In the genomic region with DNA sequence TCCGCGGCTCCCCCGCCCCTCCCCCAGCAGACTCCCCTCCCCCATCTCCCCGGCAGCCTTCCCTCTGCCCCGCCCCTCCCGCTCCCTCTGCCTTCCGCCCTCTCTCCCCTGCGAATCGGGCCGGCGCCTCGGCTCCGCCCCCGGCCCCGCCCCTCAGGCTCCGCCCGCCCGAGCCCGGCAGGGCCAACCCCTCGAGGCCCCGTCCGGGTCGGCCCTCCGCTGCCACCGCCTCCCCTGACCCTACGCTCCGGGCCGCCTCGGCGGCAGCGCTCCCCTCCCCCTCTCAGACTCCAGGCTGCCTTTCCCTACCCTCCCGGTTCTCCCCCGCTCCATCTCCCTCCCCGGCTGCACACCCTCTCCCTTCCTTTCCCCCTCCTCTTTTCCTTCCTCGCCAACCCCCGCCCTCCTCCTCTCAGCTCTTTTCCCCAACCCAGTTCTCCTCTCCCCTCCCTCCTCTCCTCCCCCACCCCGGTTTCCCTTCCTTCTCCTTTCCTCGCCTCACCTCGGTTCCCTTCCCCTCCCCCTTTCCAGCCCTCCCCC, we compare ENCODE assay signal across 1 cellular context.
TF ChIP-seq lines count a peak whose summit lies in the region.

No MANE protein-coding gene starts in this region.

TF ChIP-seq in HepG2, 621 proteins besides CTCF, POLR2A, EP300 and RAD21 (continued from another document and continues in another):
- TF ChIP-seq, protein P1, sequence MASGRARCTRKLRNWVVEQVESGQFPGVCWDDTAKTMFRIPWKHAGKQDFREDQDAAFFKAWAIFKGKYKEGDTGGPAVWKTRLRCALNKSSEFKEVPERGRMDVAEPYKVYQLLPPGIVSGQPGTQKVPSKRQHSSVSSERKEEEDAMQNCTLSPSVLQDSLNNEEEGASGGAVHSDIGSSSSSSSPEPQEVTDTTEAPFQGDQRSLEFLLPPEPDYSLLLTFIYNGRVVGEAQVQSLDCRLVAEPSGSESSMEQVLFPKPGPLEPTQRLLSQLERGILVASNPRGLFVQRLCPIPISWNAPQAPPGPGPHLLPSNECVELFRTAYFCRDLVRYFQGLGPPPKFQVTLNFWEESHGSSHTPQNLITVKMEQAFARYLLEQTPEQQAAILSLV (CRISPR knock-in tag; IDR thresholded peaks at IDR 0.05; ENCODE audit: borderline replicate concordance): no peak
- 0 out of 2 replicates have a peak, but pooled peaks have one; percentile 40 for TF ChIP-seq ZNF746 (CRISPR knock-in tag; IDR thresholded peaks at IDR 0.05)
- TF ChIP-seq, protein P2, sequence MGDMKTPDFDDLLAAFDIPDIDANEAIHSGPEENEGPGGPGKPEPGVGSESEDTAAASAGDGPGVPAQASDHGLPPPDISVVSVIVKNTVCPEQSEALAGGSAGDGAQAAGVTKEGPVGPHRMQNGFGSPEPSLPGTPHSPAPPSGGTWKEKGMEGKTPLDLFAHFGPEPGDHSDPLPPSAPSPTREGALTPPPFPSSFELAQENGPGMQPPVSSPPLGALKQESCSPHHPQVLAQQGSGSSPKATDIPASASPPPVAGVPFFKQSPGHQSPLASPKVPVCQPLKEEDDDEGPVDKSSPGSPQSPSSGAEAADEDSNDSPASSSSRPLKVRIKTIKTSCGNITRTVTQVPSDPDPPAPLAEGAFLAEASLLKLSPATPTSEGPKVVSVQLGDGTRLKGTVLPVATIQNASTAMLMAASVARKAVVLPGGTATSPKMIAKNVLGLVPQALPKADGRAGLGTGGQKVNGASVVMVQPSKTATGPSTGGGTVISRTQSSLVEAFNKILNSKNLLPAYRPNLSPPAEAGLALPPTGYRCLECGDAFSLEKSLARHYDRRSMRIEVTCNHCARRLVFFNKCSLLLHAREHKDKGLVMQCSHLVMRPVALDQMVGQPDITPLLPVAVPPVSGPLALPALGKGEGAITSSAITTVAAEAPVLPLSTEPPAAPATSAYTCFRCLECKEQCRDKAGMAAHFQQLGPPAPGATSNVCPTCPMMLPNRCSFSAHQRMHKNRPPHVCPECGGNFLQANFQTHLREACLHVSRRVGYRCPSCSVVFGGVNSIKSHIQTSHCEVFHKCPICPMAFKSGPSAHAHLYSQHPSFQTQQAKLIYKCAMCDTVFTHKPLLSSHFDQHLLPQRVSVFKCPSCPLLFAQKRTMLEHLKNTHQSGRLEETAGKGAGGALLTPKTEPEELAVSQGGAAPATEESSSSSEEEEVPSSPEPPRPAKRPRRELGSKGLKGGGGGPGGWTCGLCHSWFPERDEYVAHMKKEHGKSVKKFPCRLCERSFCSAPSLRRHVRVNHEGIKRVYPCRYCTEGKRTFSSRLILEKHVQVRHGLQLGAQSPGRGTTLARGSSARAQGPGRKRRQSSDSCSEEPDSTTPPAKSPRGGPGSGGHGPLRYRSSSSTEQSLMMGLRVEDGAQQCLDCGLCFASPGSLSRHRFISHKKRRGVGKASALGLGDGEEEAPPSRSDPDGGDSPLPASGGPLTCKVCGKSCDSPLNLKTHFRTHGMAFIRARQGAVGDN (CRISPR knock-in tag; IDR thresholded peaks at IDR 0.05): peak; percentile 26; the same call in 1 of the 2 replicates
- TF ChIP-seq, protein P3, sequence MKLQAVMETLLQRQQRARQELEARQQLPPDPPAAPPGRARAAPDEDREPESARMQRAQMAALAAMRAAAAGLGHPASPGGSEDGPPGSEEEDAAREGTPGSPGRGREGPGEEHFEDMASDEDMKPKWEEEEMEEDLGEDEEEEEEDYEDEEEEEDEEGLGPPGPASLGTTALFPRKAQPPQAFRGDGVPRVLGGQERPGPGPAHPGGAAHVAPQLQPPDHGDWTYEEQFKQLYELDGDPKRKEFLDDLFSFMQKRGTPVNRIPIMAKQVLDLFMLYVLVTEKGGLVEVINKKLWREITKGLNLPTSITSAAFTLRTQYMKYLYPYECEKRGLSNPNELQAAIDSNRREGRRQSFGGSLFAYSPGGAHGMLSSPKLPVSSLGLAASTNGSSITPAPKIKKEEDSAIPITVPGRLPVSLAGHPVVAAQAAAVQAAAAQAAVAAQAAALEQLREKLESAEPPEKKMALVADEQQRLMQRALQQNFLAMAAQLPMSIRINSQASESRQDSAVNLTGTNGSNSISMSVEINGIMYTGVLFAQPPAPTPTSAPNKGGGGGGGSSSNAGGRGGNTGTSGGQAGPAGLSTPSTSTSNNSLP (IDR thresholded peaks at IDR 0.05; ENCODE audit: low read depth, low read length): no peak
- TF ChIP-seq STAT5B (CRISPR knock-in tag; IDR thresholded peaks at IDR 0.05): no peak
- no peak for TF ChIP-seq ZNF780A (CRISPR knock-in tag; IDR thresholded peaks at IDR 0.05)
- no peak for TF ChIP-seq ZNF652 (CRISPR knock-in tag; IDR thresholded peaks at IDR 0.05; ENCODE audit: borderline replicate concordance, low read depth)
- no peak for TF ChIP-seq RBM39 (IDR thresholded peaks at IDR 0.05; ENCODE audit: low read depth, low read length, poor library complexity, severe bottlenecking)
- no peak for TF ChIP-seq ZNF30 (CRISPR knock-in tag; IDR thresholded peaks at IDR 0.05)
- TF ChIP-seq MEF2D (CRISPR knock-in tag; IDR thresholded peaks at IDR 0.05): no peak
- TF ChIP-seq, protein P4, sequence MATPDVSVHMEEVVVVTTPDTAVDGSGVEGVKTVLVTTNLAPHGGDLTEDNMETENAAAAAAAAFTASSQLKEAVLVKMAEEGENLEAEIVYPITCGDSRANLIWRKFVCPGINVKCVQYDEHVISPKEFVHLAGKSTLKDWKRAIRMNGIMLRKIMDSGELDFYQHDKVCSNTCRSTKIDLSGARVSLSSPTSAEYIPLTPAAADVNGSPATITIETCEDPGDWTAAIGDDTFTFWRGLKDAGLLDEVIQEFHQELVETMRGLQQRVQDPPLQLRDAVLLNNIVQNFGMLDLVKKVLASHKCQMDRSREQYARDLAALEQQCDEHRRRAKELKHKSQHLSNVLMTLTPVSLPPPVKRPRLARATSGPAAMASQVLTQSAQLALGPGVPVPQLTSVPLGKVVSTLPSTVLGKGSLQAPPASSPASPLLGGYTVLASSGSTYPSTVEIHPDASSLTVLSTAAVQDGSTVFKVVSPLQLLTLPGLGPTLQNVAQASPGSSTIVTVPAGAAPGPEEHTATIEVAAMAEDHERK (CRISPR knock-in tag; IDR thresholded peaks at IDR 0.05; ENCODE audit: low read depth): no peak
- peak; percentile 50 for TF ChIP-seq SAP130 (CRISPR knock-in tag; IDR thresholded peaks at IDR 0.05; ENCODE audit: low read depth)
- TF ChIP-seq NCOA2 (CRISPR knock-in tag; IDR thresholded peaks at IDR 0.05): no peak
- TF ChIP-seq, protein P5, sequence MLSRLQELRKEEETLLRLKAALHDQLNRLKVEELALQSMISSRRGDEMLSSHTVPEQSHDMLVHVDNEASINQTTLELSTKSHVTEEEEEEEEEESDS (CRISPR knock-in tag; IDR thresholded peaks at IDR 0.05; ENCODE audit: borderline replicate concordance): no peak
- peak; percentile 40; the same call in 1 of the 2 replicates for TF ChIP-seq ZSCAN25 (CRISPR knock-in tag; IDR thresholded peaks at IDR 0.05)
- TF ChIP-seq ZNF562 (CRISPR knock-in tag; IDR thresholded peaks at IDR 0.05; ENCODE audit: borderline replicate concordance): no peak
- TF ChIP-seq SALL1 (CRISPR knock-in tag; IDR thresholded peaks at IDR 0.05): peak; percentile 25; the same call in 1 of the 2 replicates
- TF ChIP-seq, protein P6, sequence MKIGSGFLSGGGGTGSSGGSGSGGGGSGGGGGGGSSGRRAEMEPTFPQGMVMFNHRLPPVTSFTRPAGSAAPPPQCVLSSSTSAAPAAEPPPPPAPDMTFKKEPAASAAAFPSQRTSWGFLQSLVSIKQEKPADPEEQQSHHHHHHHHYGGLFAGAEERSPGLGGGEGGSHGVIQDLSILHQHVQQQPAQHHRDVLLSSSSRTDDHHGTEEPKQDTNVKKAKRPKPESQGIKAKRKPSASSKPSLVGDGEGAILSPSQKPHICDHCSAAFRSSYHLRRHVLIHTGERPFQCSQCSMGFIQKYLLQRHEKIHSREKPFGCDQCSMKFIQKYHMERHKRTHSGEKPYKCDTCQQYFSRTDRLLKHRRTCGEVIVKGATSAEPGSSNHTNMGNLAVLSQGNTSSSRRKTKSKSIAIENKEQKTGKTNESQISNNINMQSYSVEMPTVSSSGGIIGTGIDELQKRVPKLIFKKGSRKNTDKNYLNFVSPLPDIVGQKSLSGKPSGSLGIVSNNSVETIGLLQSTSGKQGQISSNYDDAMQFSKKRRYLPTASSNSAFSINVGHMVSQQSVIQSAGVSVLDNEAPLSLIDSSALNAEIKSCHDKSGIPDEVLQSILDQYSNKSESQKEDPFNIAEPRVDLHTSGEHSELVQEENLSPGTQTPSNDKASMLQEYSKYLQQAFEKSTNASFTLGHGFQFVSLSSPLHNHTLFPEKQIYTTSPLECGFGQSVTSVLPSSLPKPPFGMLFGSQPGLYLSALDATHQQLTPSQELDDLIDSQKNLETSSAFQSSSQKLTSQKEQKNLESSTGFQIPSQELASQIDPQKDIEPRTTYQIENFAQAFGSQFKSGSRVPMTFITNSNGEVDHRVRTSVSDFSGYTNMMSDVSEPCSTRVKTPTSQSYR (CRISPR knock-in tag; IDR thresholded peaks at IDR 0.05; ENCODE audit: borderline replicate concordance): peak; percentile 82; the same call in 1 of the 2 replicates
- no peak for TF ChIP-seq KDM4B (CRISPR knock-in tag; IDR thresholded peaks at IDR 0.05)
- no peak for TF ChIP-seq ZBTB3 (CRISPR knock-in tag; IDR thresholded peaks at IDR 0.05; ENCODE audit: borderline replicate concordance, low read depth)
- TF ChIP-seq SUZ12 (IDR thresholded peaks at IDR 0.05; ENCODE audit: low read depth, low read length): no peak
- TF ChIP-seq ATF7 (IDR thresholded peaks at IDR 0.05): no peak
- TF ChIP-seq ATF7 (CRISPR knock-in tag; IDR thresholded peaks at IDR 0.05): no peak
- TF ChIP-seq NCOR1 (IDR thresholded peaks at IDR 0.05; ENCODE audit: borderline replicate concordance, low read length): no peak
- peak; percentile 71 for TF ChIP-seq SP4 (CRISPR knock-in tag; IDR thresholded peaks at IDR 0.05)
- TF ChIP-seq MEIS2 (CRISPR knock-in tag; IDR thresholded peaks at IDR 0.05): no peak
- TF ChIP-seq, protein P7, sequence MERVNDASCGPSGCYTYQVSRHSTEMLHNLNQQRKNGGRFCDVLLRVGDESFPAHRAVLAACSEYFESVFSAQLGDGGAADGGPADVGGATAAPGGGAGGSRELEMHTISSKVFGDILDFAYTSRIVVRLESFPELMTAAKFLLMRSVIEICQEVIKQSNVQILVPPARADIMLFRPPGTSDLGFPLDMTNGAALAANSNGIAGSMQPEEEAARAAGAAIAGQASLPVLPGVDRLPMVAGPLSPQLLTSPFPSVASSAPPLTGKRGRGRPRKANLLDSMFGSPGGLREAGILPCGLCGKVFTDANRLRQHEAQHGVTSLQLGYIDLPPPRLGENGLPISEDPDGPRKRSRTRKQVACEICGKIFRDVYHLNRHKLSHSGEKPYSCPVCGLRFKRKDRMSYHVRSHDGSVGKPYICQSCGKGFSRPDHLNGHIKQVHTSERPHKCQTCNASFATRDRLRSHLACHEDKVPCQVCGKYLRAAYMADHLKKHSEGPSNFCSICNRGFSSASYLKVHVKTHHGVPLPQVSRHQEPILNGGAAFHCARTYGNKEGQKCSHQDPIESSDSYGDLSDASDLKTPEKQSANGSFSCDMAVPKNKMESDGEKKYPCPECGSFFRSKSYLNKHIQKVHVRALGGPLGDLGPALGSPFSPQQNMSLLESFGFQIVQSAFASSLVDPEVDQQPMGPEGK (CRISPR knock-in tag; IDR thresholded peaks at IDR 0.05): peak; percentile 24; the same call in 1 of the 2 replicates
- TF ChIP-seq ZNF10 (CRISPR knock-in tag; IDR thresholded peaks at IDR 0.05; ENCODE audit: borderline replicate concordance, low read depth): no peak
- no peak for TF ChIP-seq MAFG (CRISPR knock-in tag; IDR thresholded peaks at IDR 0.05)
- no peak for TF ChIP-seq SMC3 (IDR thresholded peaks at IDR 0.05; ENCODE audit: low read length)
- no peak for TF ChIP-seq ZNF773 (CRISPR knock-in tag; IDR thresholded peaks at IDR 0.05; ENCODE audit: borderline replicate concordance)
- TF ChIP-seq MXI1 (IDR thresholded peaks at IDR 0.05; ENCODE audit: borderline replicate concordance, low read depth, low read length): no peak
- no peak for TF ChIP-seq CAMTA2 (CRISPR knock-in tag; IDR thresholded peaks at IDR 0.05; ENCODE audit: borderline replicate concordance)
- TF ChIP-seq, protein P8, sequence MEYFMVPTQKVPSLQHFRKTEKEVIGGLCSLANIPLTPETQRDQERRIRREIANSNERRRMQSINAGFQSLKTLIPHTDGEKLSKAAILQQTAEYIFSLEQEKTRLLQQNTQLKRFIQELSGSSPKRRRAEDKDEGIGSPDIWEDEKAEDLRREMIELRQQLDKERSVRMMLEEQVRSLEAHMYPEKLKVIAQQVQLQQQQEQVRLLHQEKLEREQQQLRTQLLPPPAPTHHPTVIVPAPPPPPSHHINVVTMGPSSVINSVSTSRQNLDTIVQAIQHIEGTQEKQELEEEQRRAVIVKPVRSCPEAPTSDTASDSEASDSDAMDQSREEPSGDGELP (IDR thresholded peaks at IDR 0.05; ENCODE audit: borderline replicate concordance, low read depth): no peak
- no peak for TF ChIP-seq SMARCE1 (IDR thresholded peaks at IDR 0.05; ENCODE audit: borderline replicate concordance)
- TF ChIP-seq SP1 (IDR thresholded peaks at IDR 0.05): no peak
- TF ChIP-seq SP1 (CRISPR knock-in tag; IDR thresholded peaks at IDR 0.05): 0 out of 2 replicates have a peak, but pooled peaks have one; percentile 48
- peak; percentile 44; the same call in 1 of the 2 replicates for TF ChIP-seq RBFOX2 (IDR thresholded peaks at IDR 0.05; ENCODE audit: low read depth, low read length)
- TF ChIP-seq PTBP1 (IDR thresholded peaks at IDR 0.05; ENCODE audit: low read depth, low read length, poor library complexity, severe bottlenecking): no peak
- no peak for TF ChIP-seq YY1 (IDR thresholded peaks at IDR 0.05; ENCODE audit: insufficient read depth, insufficient replicate concordance, low read depth, low read length)
- TF ChIP-seq MYC (CRISPR knock-in tag; IDR thresholded peaks at IDR 0.05; ENCODE audit: borderline replicate concordance): no peak
- no peak for TF ChIP-seq GTF3A (CRISPR knock-in tag; conservative IDR thresholded peaks at IDR 0.05)
- TF ChIP-seq, protein P9, sequence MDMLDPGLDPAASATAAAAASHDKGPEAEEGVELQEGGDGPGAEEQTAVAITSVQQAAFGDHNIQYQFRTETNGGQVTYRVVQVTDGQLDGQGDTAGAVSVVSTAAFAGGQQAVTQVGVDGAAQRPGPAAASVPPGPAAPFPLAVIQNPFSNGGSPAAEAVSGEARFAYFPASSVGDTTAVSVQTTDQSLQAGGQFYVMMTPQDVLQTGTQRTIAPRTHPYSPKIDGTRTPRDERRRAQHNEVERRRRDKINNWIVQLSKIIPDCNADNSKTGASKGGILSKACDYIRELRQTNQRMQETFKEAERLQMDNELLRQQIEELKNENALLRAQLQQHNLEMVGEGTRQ (IDR thresholded peaks at IDR 0.05; ENCODE audit: low read depth, low read length): no peak
- TF ChIP-seq, protein P9 (CRISPR knock-in tag; IDR thresholded peaks at IDR 0.05; ENCODE audit: borderline replicate concordance): no peak
- peak; percentile 53; the same call in 1 of the 2 replicates for TF ChIP-seq MAZ (IDR thresholded peaks at IDR 0.05; ENCODE audit: borderline replicate concordance, low read depth, low read length)
- TF ChIP-seq MAZ (CRISPR knock-in tag; IDR thresholded peaks at IDR 0.05; ENCODE audit: low read depth): 0 out of 2 replicates have a peak, but pooled peaks have one; percentile 41
- TF ChIP-seq, protein P10, sequence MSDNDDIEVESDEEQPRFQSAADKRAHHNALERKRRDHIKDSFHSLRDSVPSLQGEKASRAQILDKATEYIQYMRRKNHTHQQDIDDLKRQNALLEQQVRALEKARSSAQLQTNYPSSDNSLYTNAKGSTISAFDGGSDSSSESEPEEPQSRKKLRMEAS (IDR thresholded peaks at IDR 0.05): 0 out of 2 replicates have a peak, but pooled peaks have one; percentile 34
